In genomic region chr3:59503441-59503840, GRCh38 we compare ENCODE assay signal across 21 cellular contexts.
"Had no signal": no experiment of that assay in that cellular context is flagged by ENCODE, and none has a peak within 500 bp of the region (broad histone marks: within the 10 kb centered on the region; RNA-seq: fewer than 3 reads in every experiment).

No MANE protein-coding gene starts in this region.

- H3K27ac ChIP-seq: brain microvascular endothelial cell, cardiac muscle cell, SK-N-MC had no signal

- H3K27me3 ChIP-seq: brain microvascular endothelial cell, cardiac muscle cell had no signal

- ATAC-seq: Panc1, Right ventricle myocardium inferior had no signal

- H3K36me3 ChIP-seq: brain microvascular endothelial cell, cardiac muscle cell had no signal

- H3K4me3 ChIP-seq: cardiac muscle cell, SK-N-MC had no signal

- DNase-seq: activated gamma-delta T cell; amygdala; MM.1S; NCI-H1105 treated with DMSO at 0.1 percent for 48 hours; NCI-H1436 treated with DMSO at 0.1 percent for 48 hours; NCI-H187; NCI-H2081; NCI-H510A treated with DMSO at 0.1 percent for 48 hours; NCI-H69; NK-92 treated with Interleukin-12 subunit alpha and Interleukin-12 subunit beta, amount 100 ng/mL, for 24 hours; OCI-M1; RPMI8226 had no signal

- H3K27ac Mint-ChIP-seq: activated CD4-positive, alpha-beta memory T cell treated with anti-CD3 and anti-CD28 coated beads, Interleukin-2, amount 10 ng/mL, durations not matched to agents 7 days and 5 days; activated naive CD4-positive, alpha-beta T cell treated with anti-CD3 and anti-CD28 coated beads for 36 hours had no signal

- H3K27me3 Mint-ChIP-seq: activated CD4-positive, alpha-beta memory T cell treated with anti-CD3 and anti-CD28 coated beads, Interleukin-2, amount 10 ng/mL, durations not matched to agents 7 days and 5 days had no signal

- H3K4me3 Mint-ChIP-seq: activated CD4-positive, alpha-beta memory T cell treated with anti-CD3 and anti-CD28 coated beads, Interleukin-2, amount 10 ng/mL, durations not matched to agents 7 days and 5 days; activated naive CD4-positive, alpha-beta T cell treated with anti-CD3 and anti-CD28 coated beads for 36 hours; activated naive CD8-positive, alpha-beta T cell; T-helper 1 cell treated with Interleukin-12 subunit alpha and Interleukin-12 subunit beta and Interleukin-4 antibody, amounts not matched to agents 30 μg/mL and 1 μg/mL, for 36 hours had no signal
